ENCODE assay signal across 14 cellular contexts in the genomic region with DNA sequence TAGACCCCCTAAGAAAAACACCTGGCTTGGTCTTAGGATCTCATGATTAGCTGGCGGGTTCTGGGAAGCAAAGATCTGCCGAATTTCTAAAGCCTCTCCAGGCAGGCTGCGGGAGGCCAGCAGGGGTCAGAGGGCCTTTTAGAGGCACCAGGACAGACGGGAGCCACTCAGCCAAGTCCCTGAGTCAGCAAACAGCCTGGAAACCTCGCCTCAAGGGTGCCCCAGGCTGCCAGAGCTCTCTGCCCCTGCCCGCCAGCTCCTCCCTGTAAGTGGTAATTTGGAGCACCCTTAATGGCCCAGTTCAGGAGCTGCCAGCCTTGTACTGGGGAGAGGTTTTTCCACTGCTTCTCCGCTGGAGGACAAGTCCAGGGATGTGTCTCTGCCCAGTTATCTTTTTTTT.
DNase-seq lines count a peak whose midpoint lies in the region; ATAC-seq and TF ChIP-seq lines count a peak whose summit lies in the region.
"Had no signal": no experiment of that assay in that cellular context is flagged by ENCODE, and none has a peak within 500 bp of the region (broad histone marks: within the 10 kb centered on the region; RNA-seq: fewer than 3 reads in every experiment).

No MANE protein-coding gene starts in this region.

- no peaks in the 10 kb centered on the region for H3K36me3 ChIP-seq in transverse colon

- no peaks in the 10 kb centered on the region for H3K4me1 ChIP-seq in transverse colon

- intact Hi-C loops in transverse colon (cut with DNase I; ENCODE audit: low total_unique reads): no loop called here

- DNase-seq in DMS 273 (lab: John Stamatoyannopoulos, UW; ENCODE audit: unreplicated experiment) (peak; percentile 45), DMS 273 treated with DMSO at 0.1 percent for 48 hours (lab: John Stamatoyannopoulos, UW) (no peak), ecto neural progenitor cell (ENCODE audit: low spot score) (peak; percentile 63), lung microvascular endothelial cell (ENCODE audit: low read depth in 2 of 2) (peak; percentile 22 to 37), transverse colon (no peak), NCI-H345 (lab: John Stamatoyannopoulos, UW) (no peak)
- DNase-seq: activated CD8-positive, alpha-beta memory T cell treated with anti-CD3 and anti-CD28 coated beads for 24 hours; kidney glomerular epithelial cell; NCI-H1694 treated with DMSO at 0.1 percent for 48 hours; stimulated activated naive CD8-positive, alpha-beta T cell treated with anti-CD3 and anti-CD28 coated beads, Interleukin-15, Interleukin-2, amounts not matched to agents 100 U/mL and 50 U/mL, for 24 hours had no signal

- ATAC-seq in GM18520 (IDR thresholded peaks at IDR 0.05; ENCODE audit: unreplicated experiment) (no peak), HG03378 (IDR thresholded peaks at IDR 0.05; ENCODE audit: unreplicated experiment) (no peak)
- ATAC-seq: stimulated activated naive CD8-positive, alpha-beta T cell treated with anti-CD3 and anti-CD28 coated beads, Interleukin-15, Interleukin-2, amounts not matched to agents 100 U/mL and 50 U/mL, for 24 hours had no signal

- peak overlapping the region in 3 of 4 donors; percentile 2 to 24 (median 3) for H3K27ac ChIP-seq in transverse colon
- H3K27ac ChIP-seq: 22Rv1, epithelial cell of prostate had no signal

- TF ChIP-seq EP300 in transverse colon (IDR thresholded peaks at IDR 0.05; ENCODE audit: low read depth): no peak

- in situ Hi-C loops in transverse colon (cut with MboI; ENCODE audit: low pct_ligation_motif_present in 1 of 4, low pct_unique_long_range_greater_than_20kb in 1 of 4, low sequenced_read_pairs in 3 of 4): no loop called here

- no peaks in the 10 kb centered on the region for H3K9me3 ChIP-seq in transverse colon

- WGBS in transverse colon (ENCODE audit: low coverage in 1 of 2), 2 donors: 96% methylated on average over 5 of the region's 7 CpGs; no CpG with 5 or more reads in 1 of the 2 donors

- no peak for TF ChIP-seq CTCF in transverse colon (IDR thresholded peaks at IDR 0.05)

- no peaks in the 10 kb centered on the region for H3K27me3 ChIP-seq in transverse colon

- no peak for TF ChIP-seq POLR2A in transverse colon (IDR thresholded peaks at IDR 0.05)

- H3K4me3 ChIP-seq in transverse colon: no peak overlapping the region

Comparison
In these comparisons a context has a peak if more than half of its experiments do, and no peak if none do; other contexts are left out.
1. DNase-seq: peak in DMS 273 (single experiment), ecto neural progenitor cell (single experiment) and lung microvascular endothelial cell (2 of 2); none in DMS 273 treated with DMSO at 0.1 percent for 48 hours (single experiment), transverse colon (single experiment) and NCI-H345 (single experiment).